9 cellular contexts compared by ENCODE assay signal in the genomic region with DNA sequence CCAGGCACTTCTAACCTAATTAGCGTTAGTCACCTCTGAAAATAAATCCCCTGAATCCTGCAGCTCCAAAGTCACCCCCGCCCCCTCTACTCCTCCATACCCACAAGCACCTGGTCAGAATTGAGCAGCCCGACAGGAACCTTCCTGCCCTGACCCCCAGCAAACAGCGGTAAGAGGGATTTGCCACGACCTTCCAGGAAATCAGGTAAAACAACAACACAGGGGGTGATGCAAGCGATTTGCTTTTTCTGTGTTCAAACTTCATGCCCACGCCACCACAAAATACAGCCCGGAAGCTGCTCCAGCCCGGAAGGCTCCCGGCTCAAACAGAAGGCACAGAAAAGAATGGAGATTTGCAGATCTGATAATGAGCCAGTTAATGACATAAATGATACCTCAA.
A peak's percentile ranks its signal among the peaks of the same experiment; 100 is the strongest.
DNase-seq lines count a peak whose midpoint lies in the region.
"Had no signal": no experiment of that assay in that cellular context is flagged by ENCODE, and none has a peak within 500 bp of the region (broad histone marks: within the 10 kb centered on the region; RNA-seq: fewer than 3 reads in every experiment).

No MANE protein-coding gene starts in this region.

- DNase-seq in HuH-7.5 (ENCODE audit: low spot score) (peak; percentile 7), NCI-H69 (lab: John Stamatoyannopoulos, UW) (peak; percentile 5), glomerular visceral epithelial cell (ENCODE audit: extremely low spot score) (peak; percentile 4), renal cortical epithelial cell (ENCODE audit: low read depth) (peak; percentile 49), amygdala (lab: John Stamatoyannopoulos, UW) (no peak), NOMO-1 treated with DMSO at 0.1 percent for 48 hours (lab: John Stamatoyannopoulos, UW; ENCODE audit: unreplicated experiment) (no peak)
- DNase-seq in activated CD4-positive, alpha-beta T cell treated with anti-CD3 and anti-CD28 coated beads, Interleukin-2, amount 50 U/mL, for 1 hour: no peak
- DNase-seq: activated T-cell treated with anti-CD3 and anti-CD28 coated beads, Interleukin-2, amount 50 U/mL, for 48 hours; Caco-2 had no signal

Comparison
In these comparisons a context has a peak if more than half of its experiments do, and no peak if none do; other contexts are left out.
1. DNase-seq: peak in HuH-7.5 (single experiment), NCI-H69 (single experiment), glomerular visceral epithelial cell (single experiment) and renal cortical epithelial cell (single experiment); none in amygdala (0 of 56), NOMO-1 treated with DMSO at 0.1 percent for 48 hours (single experiment) and activated CD4-positive, alpha-beta T cell treated with anti-CD3 and anti-CD28 coated beads, Interleukin-2, amount 50 U/mL, for 1 hour (single experiment).